ENCODE assay signal across 20 cellular contexts in genomic region chr9:94911211-94911610, GRCh38.
DNase-seq lines count a peak whose midpoint lies in the region; ATAC-seq and TF ChIP-seq lines count a peak whose summit lies in the region.
"Had no signal": no experiment of that assay in that cellular context is flagged by ENCODE, and none has a peak within 500 bp of the region (broad histone marks: within the 10 kb centered on the region; RNA-seq: fewer than 3 reads in every experiment).

No MANE protein-coding gene starts in this region.

- no peak overlapping the region for H2BK5ac ChIP-seq in mesendoderm (ENCODE audit: low read length)

- no peaks in the 10 kb centered on the region for H3K4me1 Mint-ChIP-seq in stimulated activated naive B cell treated with anti-CD40 and anti-IgM and Interleukin-4, amounts not matched to agents 10 μg/mL and 1 μg/mL and 100 μg/mL, for 72 hours

- H3K18ac ChIP-seq in mesendoderm (ENCODE audit: low read length) = peak overlapping the region; percentile 29

- H3K9me3 ChIP-seq in cardiac muscle cell (ENCODE audit: low read depth) = no peaks in the 10 kb centered on the region
- H3K9me3 ChIP-seq: gastroesophageal sphincter, vagina had no signal

- no peak for DNase-seq in cardiac muscle cell (ENCODE audit: low read depth in 1 of 2, low spot score in 1 of 2)
- no peak for DNase-seq in left ventricle myocardium superior
- no peak for DNase-seq in mesendoderm
- DNase-seq in stimulated activated naive B cell treated with anti-CD40 and anti-IgM and Interleukin-4, amounts not matched to agents 10 μg/mL and 1 μg/mL and 100 μg/mL, for 72 hours = no peak
- DNase-seq in DMS79 (lab: John Stamatoyannopoulos, UW) = no peak
- DNase-seq in erythroblast (lab: John Stamatoyannopoulos, UW) = no peak
- DNase-seq: activated CD4-positive, alpha-beta memory T cell treated with anti-CD3 and anti-CD28 coated beads for 36 hours; activated CD4-positive, CD25-positive, alpha-beta regulatory T cell; activated T-cell treated with anti-CD3 and anti-CD28 coated beads, Interleukin-2, amount 50 U/mL, for 1 hour; central memory CD4-positive, alpha-beta T cell; DMS153; left cardiac atrium; NCI-H1694; T-helper 9 cell had no signal

- no peaks in the 10 kb centered on the region for H3K27me3 Mint-ChIP-seq in stimulated activated naive B cell treated with anti-CD40 and anti-IgM and Interleukin-4, amounts not matched to agents 10 μg/mL and 1 μg/mL and 100 μg/mL, for 72 hours
- H3K27me3 Mint-ChIP-seq: activated CD4-positive, alpha-beta memory T cell treated with anti-CD3 and anti-CD28 coated beads for 36 hours had no signal

- H3K4ac ChIP-seq in mesendoderm (ENCODE audit: low read depth, low read length) = no peak overlapping the region

- no peak overlapping the region for H3K4me2 ChIP-seq in mesendoderm (ENCODE audit: low read length)

- intact Hi-C loops in left ventricle myocardium superior (cut with micrococcal nuclease) = no loop called here

- TF ChIP-seq POLR2A in erythroblast (IDR thresholded peaks at IDR 0.05; ENCODE audit: low read length) = no peak

- no peak overlapping the region for H2BK120ac ChIP-seq in mesendoderm (ENCODE audit: low read depth, low read length)

- H2AK5ac ChIP-seq in mesendoderm (ENCODE audit: low read length) = peak overlapping the region; percentile 84

- ATAC-seq in left ventricle myocardium superior (no peak), GM18858 (IDR thresholded peaks at IDR 0.05; ENCODE audit: unreplicated experiment) (no peak)
- no peak for ATAC-seq in stimulated activated naive B cell treated with anti-CD40 and anti-IgM and Interleukin-4, amounts not matched to agents 10 μg/mL and 1 μg/mL and 100 μg/mL, for 72 hours (replicated peaks)
- ATAC-seq: esophagus mucosa, gastroesophageal sphincter, K562, left cardiac atrium had no signal

- peaks cover 69% of the 10 kb centered on the region for H3K4me1 ChIP-seq in cardiac muscle cell (ENCODE audit: low read depth)
- peaks cover 47% of the 10 kb centered on the region for H3K4me1 ChIP-seq in mesendoderm (ENCODE audit: control insufficient read depth, low read depth, low read length)

- peak overlapping the region; percentile 36 for H4K5ac ChIP-seq in mesendoderm (ENCODE audit: low read length)

- H3K23ac ChIP-seq in mesendoderm (ENCODE audit: low read length) = no peak overlapping the region

- TF ChIP-seq CTCF in cardiac muscle cell (IDR thresholded peaks at IDR 0.05; ENCODE audit: low read depth, low read length) = no peak

- H3K27me3 ChIP-seq in cardiac muscle cell = no peaks in the 10 kb centered on the region
- H3K27me3 ChIP-seq in mesendoderm (ENCODE audit: insufficient read depth, low read length, poor library complexity) = no peaks in the 10 kb centered on the region
- H3K27me3 ChIP-seq: gastroesophageal sphincter, vagina had no signal

- H3K79me1 ChIP-seq in mesendoderm (ENCODE audit: low read length) = no peaks in the 10 kb centered on the region

- H4K8ac ChIP-seq in mesendoderm (ENCODE audit: low read depth, low read length) = no peak overlapping the region

- WGBS in mesendoderm (ENCODE audit: extremely low coverage, insufficient coverage, low lambda C conversion rate) = no CpG with 5 or more reads among the region's 3 CpGs

- no peaks in the 10 kb centered on the region for H3K36me3 ChIP-seq in cardiac muscle cell
- H3K36me3 ChIP-seq in mesendoderm (ENCODE audit: control insufficient read depth, insufficient read depth, low read length) = no peaks in the 10 kb centered on the region
- H3K36me3 ChIP-seq: gastroesophageal sphincter, vagina had no signal

- H3K27ac ChIP-seq in cardiac muscle cell (peak overlapping the region; percentile 94), cingulate gyrus (ENCODE audit: low read depth, low read length) (peak overlapping the region; percentile 94), mesendoderm (ENCODE audit: low read depth, low read length) (no peak overlapping the region)
- H3K27ac ChIP-seq: vagina had no signal

- H3K4me3 Mint-ChIP-seq in stimulated activated naive B cell treated with anti-CD40 and anti-IgM and Interleukin-4, amounts not matched to agents 10 μg/mL and 1 μg/mL and 100 μg/mL, for 72 hours = no peak overlapping the region
- H3K4me3 Mint-ChIP-seq: activated CD4-positive, alpha-beta memory T cell treated with anti-CD3 and anti-CD28 coated beads for 36 hours had no signal

- peaks cover 3 to 9% of the 10 kb centered on the region in 2 donors for H3K36me3 Mint-ChIP-seq in stimulated activated naive B cell treated with anti-CD40 and anti-IgM and Interleukin-4, amounts not matched to agents 10 μg/mL and 1 μg/mL and 100 μg/mL, for 72 hours
- H3K36me3 Mint-ChIP-seq: activated CD4-positive, alpha-beta memory T cell treated with anti-CD3 and anti-CD28 coated beads for 36 hours had no signal

- H3K4me3 ChIP-seq in cardiac muscle cell (no peak overlapping the region), mesendoderm (ENCODE audit: low read length) (no peak overlapping the region)
- H3K4me3 ChIP-seq: gastroesophageal sphincter, K562, vagina had no signal

- H3K56ac ChIP-seq in mesendoderm (ENCODE audit: low read length) = no peak overlapping the region

- no peak overlapping the region for H3K27ac Mint-ChIP-seq in stimulated activated naive B cell treated with anti-CD40 and anti-IgM and Interleukin-4, amounts not matched to agents 10 μg/mL and 1 μg/mL and 100 μg/mL, for 72 hours
- H3K27ac Mint-ChIP-seq: activated CD4-positive, alpha-beta memory T cell treated with anti-CD3 and anti-CD28 coated beads for 36 hours had no signal

- no peak overlapping the region for H3K9ac ChIP-seq in mesendoderm (ENCODE audit: low read length)

- H2BK15ac ChIP-seq in mesendoderm (replicated peaks; ENCODE audit: low read depth) = no peak overlapping the region

- no peaks in the 10 kb centered on the region for H3K79me2 ChIP-seq in mesendoderm (ENCODE audit: control insufficient read depth, insufficient read depth, low read length)

- no peaks in the 10 kb centered on the region for H3K9me3 Mint-ChIP-seq in stimulated activated naive B cell treated with anti-CD40 and anti-IgM and Interleukin-4, amounts not matched to agents 10 μg/mL and 1 μg/mL and 100 μg/mL, for 72 hours
- H3K9me3 Mint-ChIP-seq: activated CD4-positive, alpha-beta memory T cell treated with anti-CD3 and anti-CD28 coated beads for 36 hours had no signal
